Comparison of ENCODE assay signal across 1 cellular context in the genomic region with DNA sequence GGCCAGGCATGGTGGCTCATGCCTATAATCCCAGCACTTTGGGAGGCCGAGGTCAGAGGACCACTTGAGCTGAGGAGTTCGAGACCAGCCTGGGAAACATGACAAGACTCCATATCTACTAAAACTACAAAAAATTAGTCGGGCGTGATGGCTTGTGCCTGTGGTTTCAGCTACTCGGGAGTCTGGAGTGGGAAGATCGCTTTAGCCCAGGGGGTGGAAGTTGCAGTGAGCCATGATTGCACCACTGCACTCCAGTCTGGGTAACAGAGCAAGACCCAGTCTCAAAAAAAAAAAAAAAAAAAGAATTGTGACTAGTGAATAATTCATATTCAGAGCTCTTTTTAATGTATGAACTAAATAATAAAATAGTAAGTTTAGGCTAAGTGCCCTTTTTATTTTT.
TF ChIP-seq lines count a peak whose summit lies in the region.

No MANE protein-coding gene starts in this region.

TF ChIP-seq in HEK293, 187 proteins besides CTCF, POLR2A, EP300 and RAD21 (continued from another document):
- TF ChIP-seq, protein P1, sequence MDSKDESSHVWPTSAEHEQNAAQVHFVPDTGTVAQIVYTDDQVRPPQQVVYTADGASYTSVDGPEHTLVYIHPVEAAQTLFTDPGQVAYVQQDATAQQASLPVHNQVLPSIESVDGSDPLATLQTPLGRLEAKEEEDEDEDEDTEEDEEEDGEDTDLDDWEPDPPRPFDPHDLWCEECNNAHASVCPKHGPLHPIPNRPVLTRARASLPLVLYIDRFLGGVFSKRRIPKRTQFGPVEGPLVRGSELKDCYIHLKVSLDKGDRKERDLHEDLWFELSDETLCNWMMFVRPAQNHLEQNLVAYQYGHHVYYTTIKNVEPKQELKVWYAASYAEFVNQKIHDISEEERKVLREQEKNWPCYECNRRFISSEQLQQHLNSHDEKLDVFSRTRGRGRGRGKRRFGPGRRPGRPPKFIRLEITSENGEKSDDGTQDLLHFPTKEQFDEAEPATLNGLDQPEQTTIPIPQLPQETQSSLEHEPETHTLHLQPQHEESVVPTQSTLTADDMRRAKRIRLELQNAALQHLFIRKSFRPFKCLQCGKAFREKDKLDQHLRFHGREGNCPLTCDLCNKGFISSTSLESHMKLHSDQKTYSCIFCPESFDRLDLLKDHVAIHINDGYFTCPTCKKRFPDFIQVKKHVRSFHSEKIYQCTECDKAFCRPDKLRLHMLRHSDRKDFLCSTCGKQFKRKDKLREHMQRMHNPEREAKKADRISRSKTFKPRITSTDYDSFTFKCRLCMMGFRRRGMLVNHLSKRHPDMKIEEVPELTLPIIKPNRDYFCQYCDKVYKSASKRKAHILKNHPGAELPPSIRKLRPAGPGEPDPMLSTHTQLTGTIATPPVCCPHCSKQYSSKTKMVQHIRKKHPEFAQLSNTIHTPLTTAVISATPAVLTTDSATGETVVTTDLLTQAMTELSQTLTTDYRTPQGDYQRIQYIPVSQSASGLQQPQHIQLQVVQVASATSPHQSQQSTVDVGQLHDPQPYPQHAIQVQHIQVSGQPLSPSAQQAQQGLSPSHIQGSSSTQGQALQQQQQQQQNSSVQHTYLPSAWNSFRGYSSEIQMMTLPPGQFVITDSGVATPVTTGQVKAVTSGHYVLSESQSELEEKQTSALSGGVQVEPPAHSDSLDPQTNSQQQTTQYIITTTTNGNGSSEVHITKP (tag by site-specific recombination; IDR thresholded peaks at IDR 0.05), result 0 out of 2 replicates have a peak, but pooled peaks have one; percentile 12
